Comparison of ENCODE assay signal across 23 cellular contexts in the genomic region with DNA sequence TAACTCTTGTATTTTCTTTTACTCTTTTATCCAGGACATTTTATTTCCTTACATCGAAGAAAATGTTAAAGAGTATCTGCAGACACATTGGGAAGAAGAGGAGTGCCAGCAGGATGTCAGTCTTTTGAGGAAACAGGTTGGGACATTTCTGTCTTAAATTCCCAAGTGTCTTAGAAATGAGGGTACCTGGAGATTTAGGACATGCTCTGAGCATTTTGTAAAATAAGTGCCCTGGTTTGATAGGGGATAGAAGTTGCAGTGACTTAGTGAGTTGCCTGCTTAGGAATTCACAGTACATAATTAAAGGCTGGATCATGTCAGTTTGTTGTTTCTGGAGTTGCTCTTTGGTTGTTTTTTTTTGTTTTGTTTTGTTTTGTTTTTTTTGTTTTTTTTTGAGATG. TPM values are rescaled to one million over a fixed set of nuclear protein-coding genes. Genes with fewer than 3 reads are reported as not detected.
DNase-seq lines count a peak whose midpoint lies in the region; ATAC-seq and TF ChIP-seq lines count a peak whose summit lies in the region.
"Had no signal": no experiment of that assay in that cellular context is flagged by ENCODE, and none has a peak within 500 bp of the region (broad histone marks: within the 10 kb centered on the region; RNA-seq: fewer than 3 reads in every experiment).

No MANE protein-coding gene starts in this region.

- no peak for ATAC-seq in activated CD8-positive, alpha-beta T cell treated with anti-CD3 and anti-CD28 coated beads for 36 hours
- ATAC-seq in activated CD8-positive, alpha-beta T cell treated with anti-CD3 and anti-CD28 coated beads, Interleukin-2, amount 10 ng/mL, durations not matched to agents 7 days and 5 days = no peak
- ATAC-seq in activated T-helper 17 cell treated with anti-CD3 and anti-CD28 coated beads, Interleukin-2, amount 50 U/mL, for 72 hours (replicated peaks) = no peak
- no peak for ATAC-seq in stimulated activated effector memory CD8-positive, alpha-beta T cell treated with anti-CD3 and anti-CD28 coated beads, Interleukin-12 subunit alpha, Interleukin-12 subunit beta, amount 100 ng/mL, for 72 hours
- ATAC-seq in GM19324 (IDR thresholded peaks at IDR 0.05; ENCODE audit: low FRiP score, unreplicated experiment) = no peak
- ATAC-seq: PC-3 had no signal

- WGBS in endodermal cell (ENCODE audit: insufficient coverage in 1 of 2, insufficient read length in 1 of 2), 2 experiments = 93 to 100% methylated on average over 1 of the region's 1 CpG

- H3K27ac Mint-ChIP-seq in activated CD8-positive, alpha-beta T cell treated with anti-CD3 and anti-CD28 coated beads for 36 hours = peak overlapping the region; percentile 5
- no peak overlapping the region for H3K27ac Mint-ChIP-seq in activated CD8-positive, alpha-beta T cell treated with anti-CD3 and anti-CD28 coated beads, Interleukin-2, amount 10 ng/mL, durations not matched to agents 7 days and 5 days
- peak overlapping the region; percentile 21 for H3K27ac Mint-ChIP-seq in activated T-helper 17 cell treated with anti-CD3 and anti-CD28 coated beads, Interleukin-2, amount 50 U/mL, for 72 hours
- H3K27ac Mint-ChIP-seq in endodermal cell = peak overlapping the region; percentile 19
- peak overlapping the region; percentile 50 for H3K27ac Mint-ChIP-seq in stimulated activated effector memory CD8-positive, alpha-beta T cell treated with anti-CD3 and anti-CD28 coated beads, Interleukin-12 subunit alpha, Interleukin-12 subunit beta, amount 100 ng/mL, for 72 hours
- H3K27ac Mint-ChIP-seq: B cell; CD4-positive, CD25-positive, alpha-beta regulatory T cell had no signal

- H3K4me1 ChIP-seq in endodermal cell (ENCODE audit: control insufficient read depth, insufficient read depth, low read length) = no peaks in the 10 kb centered on the region

- H3K27me3 Mint-ChIP-seq in activated CD8-positive, alpha-beta T cell treated with anti-CD3 and anti-CD28 coated beads for 36 hours = no peaks in the 10 kb centered on the region
- no peaks in the 10 kb centered on the region for H3K27me3 Mint-ChIP-seq in activated CD8-positive, alpha-beta T cell treated with anti-CD3 and anti-CD28 coated beads, Interleukin-2, amount 10 ng/mL, durations not matched to agents 7 days and 5 days (ENCODE audit: low read depth)
- H3K27me3 Mint-ChIP-seq in activated T-helper 17 cell treated with anti-CD3 and anti-CD28 coated beads, Interleukin-2, amount 50 U/mL, for 72 hours = no peaks in the 10 kb centered on the region
- no peaks in the 10 kb centered on the region for H3K27me3 Mint-ChIP-seq in endodermal cell (ENCODE audit: insufficient read depth)
- H3K27me3 Mint-ChIP-seq: B cell; CD4-positive, CD25-positive, alpha-beta regulatory T cell; IgD-negative memory B cell had no signal

- no peak for DNase-seq in activated CD8-positive, alpha-beta T cell treated with anti-CD3 and anti-CD28 coated beads for 36 hours
- DNase-seq in activated CD8-positive, alpha-beta T cell treated with anti-CD3 and anti-CD28 coated beads, Interleukin-2, amount 10 ng/mL, durations not matched to agents 7 days and 5 days = no peak
- DNase-seq in endodermal cell (no peak), retina (no peak)
- DNase-seq in stimulated activated effector memory CD8-positive, alpha-beta T cell treated with anti-CD3 and anti-CD28 coated beads, Interleukin-12 subunit alpha, Interleukin-12 subunit beta, amount 100 ng/mL, for 72 hours (ENCODE audit: low spot score in 2 of 2) = no peak
- no peak for DNase-seq in activated effector memory CD4-positive, alpha-beta T cell treated with anti-CD3 and anti-CD28 coated beads, Interleukin-2, amount 50 U/mL, for 16 hours
- DNase-seq: CD4-positive, CD25-positive, alpha-beta regulatory T cell; DMS153; GDM1; GM23248; HCEC 1CT; Karpas-422; NCI-H1048; NCI-H1436; NCI-H1930; NCI-H226; NCI-H524 treated with DMSO at 0.1 percent for 48 hours; PC-3; RPMI8226 had no signal

- intact Hi-C loops in activated CD8-positive, alpha-beta T cell treated with anti-CD3 and anti-CD28 coated beads for 36 hours (cut with micrococcal nuclease) = no loop called here

- POLR2A ChIA-PET in activated CD8-positive, alpha-beta T cell treated with anti-CD3 and anti-CD28 coated beads for 36 hours (lab: Charles Lee) = interaction anchor here (1.0 to 1.6 kb wide), 3 partner anchors 16 to 20 kb away, joined by 3 to 4 read pairs (median 3); no protein-coding TSS in a partner anchor
- POLR2A ChIA-PET in activated CD8-positive, alpha-beta T cell treated with anti-CD3 and anti-CD28 coated beads, Interleukin-2, amount 10 ng/mL, durations not matched to agents 7 days and 5 days (lab: Charles Lee) = no interaction called here

- no peak for TF ChIP-seq CTCF in activated CD8-positive, alpha-beta T cell treated with anti-CD3 and anti-CD28 coated beads for 36 hours (IDR thresholded peaks at IDR 0.05)
- TF ChIP-seq CTCF in endodermal cell (conservative IDR thresholded peaks at IDR 0.05) = no peak

- CTCF ChIA-PET in activated CD8-positive, alpha-beta T cell treated with anti-CD3 and anti-CD28 coated beads for 36 hours (lab: Charles Lee) = no interaction called here
- CTCF ChIA-PET in activated CD8-positive, alpha-beta T cell treated with anti-CD3 and anti-CD28 coated beads, Interleukin-2, amount 10 ng/mL, durations not matched to agents 7 days and 5 days (lab: Charles Lee) = no interaction called here

- H3K4me3 ChIP-seq in endodermal cell (ENCODE audit: low read length) = no peak overlapping the region
- H3K4me3 ChIP-seq: GM23248 had no signal

- no peaks in the 10 kb centered on the region for H3K27me3 ChIP-seq in endodermal cell (ENCODE audit: control insufficient read depth, insufficient read depth, low read length, poor library complexity, severe bottlenecking)

- H3K9me3 ChIP-seq in endodermal cell (ENCODE audit: control insufficient read depth, low read length) = peaks cover 13% of the 10 kb centered on the region

- H3K9ac ChIP-seq in endodermal cell (ENCODE audit: extremely low read depth, low read length, poor library complexity, severe bottlenecking) = no peak overlapping the region
- H3K9ac ChIP-seq: GM23248 had no signal

- H3K36me3 Mint-ChIP-seq in activated CD8-positive, alpha-beta T cell treated with anti-CD3 and anti-CD28 coated beads for 36 hours (ENCODE audit: low read depth) = peaks cover 41% of the 10 kb centered on the region
- H3K36me3 Mint-ChIP-seq in activated CD8-positive, alpha-beta T cell treated with anti-CD3 and anti-CD28 coated beads, Interleukin-2, amount 10 ng/mL, durations not matched to agents 7 days and 5 days (ENCODE audit: low read depth) = peaks cover 48% of the 10 kb centered on the region
- peaks cover 81% of the 10 kb centered on the region for H3K36me3 Mint-ChIP-seq in activated T-helper 17 cell treated with anti-CD3 and anti-CD28 coated beads, Interleukin-2, amount 50 U/mL, for 72 hours (ENCODE audit: low read depth)
- peaks cover 53% of the 10 kb centered on the region for H3K36me3 Mint-ChIP-seq in endodermal cell (ENCODE audit: low read depth)
- H3K36me3 Mint-ChIP-seq in stimulated activated effector memory CD8-positive, alpha-beta T cell treated with anti-CD3 and anti-CD28 coated beads, Interleukin-12 subunit alpha, Interleukin-12 subunit beta, amount 100 ng/mL, for 72 hours = peaks cover 74% of the 10 kb centered on the region

- H3K4me3 Mint-ChIP-seq in activated CD8-positive, alpha-beta T cell treated with anti-CD3 and anti-CD28 coated beads for 36 hours = no peak overlapping the region
- H3K4me3 Mint-ChIP-seq in activated CD8-positive, alpha-beta T cell treated with anti-CD3 and anti-CD28 coated beads, Interleukin-2, amount 10 ng/mL, durations not matched to agents 7 days and 5 days = no peak overlapping the region
- H3K4me3 Mint-ChIP-seq in activated T-helper 17 cell treated with anti-CD3 and anti-CD28 coated beads, Interleukin-2, amount 50 U/mL, for 72 hours = no peak overlapping the region
- H3K4me3 Mint-ChIP-seq in endodermal cell = no peak overlapping the region
- H3K4me3 Mint-ChIP-seq in stimulated activated effector memory CD8-positive, alpha-beta T cell treated with anti-CD3 and anti-CD28 coated beads, Interleukin-12 subunit alpha, Interleukin-12 subunit beta, amount 100 ng/mL, for 72 hours = no peak overlapping the region
- H3K4me3 Mint-ChIP-seq: B cell; CD4-positive, CD25-positive, alpha-beta regulatory T cell; IgD-negative memory B cell had no signal

- no peak overlapping the region for H3K27ac ChIP-seq in endodermal cell (ENCODE audit: low read depth, low read length)
- H3K27ac ChIP-seq: GM23248 had no signal

- peaks cover 70% of the 10 kb centered on the region for H3K36me3 ChIP-seq in endodermal cell (ENCODE audit: control insufficient read depth, insufficient read depth, low read length)

- H3K4me1 Mint-ChIP-seq in activated CD8-positive, alpha-beta T cell treated with anti-CD3 and anti-CD28 coated beads for 36 hours (ENCODE audit: low read depth) = peaks cover 36% of the 10 kb centered on the region
- peaks cover 5% of the 10 kb centered on the region for H3K4me1 Mint-ChIP-seq in activated CD8-positive, alpha-beta T cell treated with anti-CD3 and anti-CD28 coated beads, Interleukin-2, amount 10 ng/mL, durations not matched to agents 7 days and 5 days (ENCODE audit: low read depth)
- H3K4me1 Mint-ChIP-seq in activated T-helper 17 cell treated with anti-CD3 and anti-CD28 coated beads, Interleukin-2, amount 50 U/mL, for 72 hours = peaks cover 7% of the 10 kb centered on the region
- H3K4me1 Mint-ChIP-seq in endodermal cell = no peaks in the 10 kb centered on the region
- H3K4me1 Mint-ChIP-seq in stimulated activated effector memory CD8-positive, alpha-beta T cell treated with anti-CD3 and anti-CD28 coated beads, Interleukin-12 subunit alpha, Interleukin-12 subunit beta, amount 100 ng/mL, for 72 hours = peaks cover 7% of the 10 kb centered on the region
- H3K4me1 Mint-ChIP-seq: B cell had no signal

- no peaks in the 10 kb centered on the region for H3K9me3 Mint-ChIP-seq in activated CD8-positive, alpha-beta T cell treated with anti-CD3 and anti-CD28 coated beads for 36 hours
- H3K9me3 Mint-ChIP-seq in activated CD8-positive, alpha-beta T cell treated with anti-CD3 and anti-CD28 coated beads, Interleukin-2, amount 10 ng/mL, durations not matched to agents 7 days and 5 days (ENCODE audit: insufficient read depth) = no peaks in the 10 kb centered on the region
- no peaks in the 10 kb centered on the region for H3K9me3 Mint-ChIP-seq in activated T-helper 17 cell treated with anti-CD3 and anti-CD28 coated beads, Interleukin-2, amount 50 U/mL, for 72 hours
- H3K9me3 Mint-ChIP-seq in endodermal cell = no peaks in the 10 kb centered on the region
- H3K9me3 Mint-ChIP-seq in stimulated activated effector memory CD8-positive, alpha-beta T cell treated with anti-CD3 and anti-CD28 coated beads, Interleukin-12 subunit alpha, Interleukin-12 subunit beta, amount 100 ng/mL, for 72 hours = no peaks in the 10 kb centered on the region
- H3K9me3 Mint-ChIP-seq: CD4-positive, CD25-positive, alpha-beta regulatory T cell; IgD-negative memory B cell had no signal

RNA-seq across cellular contexts. Expression of gene ENOPH1, which starts 17.5 kb away (rescaled TPM):
- 10 to 100 TPM; 78.9 to 83.5 TPM for total RNA-seq in activated CD8-positive, alpha-beta T cell treated with anti-CD3 and anti-CD28 coated beads for 36 hours
- 10 to 100 TPM; 45.0 to 45.3 TPM for total RNA-seq in activated CD8-positive, alpha-beta T cell treated with anti-CD3 and anti-CD28 coated beads, Interleukin-2, amount 10 ng/mL, durations not matched to agents 7 days and 5 days
- 10 to 100 TPM; 48.0 to 61.1 TPM for total RNA-seq in activated T-helper 17 cell treated with anti-CD3 and anti-CD28 coated beads, Interleukin-2, amount 50 U/mL, for 72 hours
- total RNA-seq in endodermal cell = 10 to 100 TPM; 47.1 to 57.3 TPM
- polyA plus RNA-seq in endodermal cell (2013, experiment 1 of 2) = 53.9 TPM
- 50.4 TPM for polyA plus RNA-seq in endodermal cell (2013, experiment 2 of 2)

RNA-seq across cellular contexts. Expression of gene HNRNPDL, which starts 17.6 kb away (rescaled TPM):
- 100 to 1,000 TPM; 330 to 339 TPM for total RNA-seq in activated CD8-positive, alpha-beta T cell treated with anti-CD3 and anti-CD28 coated beads for 36 hours
- total RNA-seq in activated CD8-positive, alpha-beta T cell treated with anti-CD3 and anti-CD28 coated beads, Interleukin-2, amount 10 ng/mL, durations not matched to agents 7 days and 5 days = 100 to 1,000 TPM; 331 TPM
- 100 to 1,000 TPM; 158 to 260 TPM for total RNA-seq in activated T-helper 17 cell treated with anti-CD3 and anti-CD28 coated beads, Interleukin-2, amount 50 U/mL, for 72 hours
- total RNA-seq in endodermal cell = 100 to 1,000 TPM; 368 to 383 TPM
- polyA plus RNA-seq in endodermal cell (2013, experiment 1 of 2) = 443 TPM
- polyA plus RNA-seq in endodermal cell (2013, experiment 2 of 2) = 434 TPM
